ENCODE assay signal across 9 cellular contexts in genomic region chr12:123532808-123533649, GRCh38. TPM values are rescaled to one million over a fixed set of nuclear protein-coding genes. Genes with fewer than 3 reads are reported as not detected.
DNase-seq lines count a peak whose midpoint lies in the region; ATAC-seq, FAIRE-seq and TF ChIP-seq lines count a peak whose summit lies in the region.
"Had no signal": no experiment of that assay in that cellular context is flagged by ENCODE, and none has a peak within 500 bp of the region (broad histone marks: within the 10 kb centered on the region; RNA-seq: fewer than 3 reads in every experiment).

No MANE protein-coding gene starts in this region.

- intact Hi-C loops in right cardiac atrium (cut with DNase I) = no loop called here

- H3K9me3 Mint-ChIP-seq in astrocyte (ENCODE audit: unreplicated experiment) (no peaks in the 10 kb centered on the region), progenitor cell of endocrine pancreas (ENCODE audit: low read depth) (no peaks in the 10 kb centered on the region)

- TF ChIP-seq CTCF in astrocyte (IDR thresholded peaks at IDR 0.05; ENCODE audit: insufficient read depth, low read depth, low read length) (no peak), progenitor cell of endocrine pancreas (IDR thresholded peaks at IDR 0.05; ENCODE audit: unreplicated experiment) (no peak)

- peak overlapping the region; percentile 80 for H3K4me3 ChIP-seq in astrocyte (ENCODE audit: insufficient read depth, low read depth, low read length)
- peak overlapping the region; percentile 83 for H3K4me3 ChIP-seq in right cardiac atrium (ENCODE audit: low read length)

- no peaks in the 10 kb centered on the region for H3K27me3 ChIP-seq in astrocyte (ENCODE audit: insufficient read depth, low read length)
- H3K27me3 ChIP-seq in right cardiac atrium (ENCODE audit: control insufficient read depth, insufficient read depth) = no peaks in the 10 kb centered on the region

- ATAC-seq in right cardiac atrium (peak; percentile 37 to 38), GM19395 (IDR thresholded peaks at IDR 0.05; ENCODE audit: unreplicated experiment) (no peak), HG02870 (IDR thresholded peaks at IDR 0.05; ENCODE audit: unreplicated experiment) (no peak)

- H3K4me3 Mint-ChIP-seq in astrocyte (ENCODE audit: unreplicated experiment) (peak overlapping the region; percentile 92), progenitor cell of endocrine pancreas (ENCODE audit: low read depth) (peak overlapping the region; percentile 86)

- H3K4me1 Mint-ChIP-seq in astrocyte (ENCODE audit: low read depth, unreplicated experiment) (peaks cover 11% of the 10 kb centered on the region), progenitor cell of endocrine pancreas (ENCODE audit: low read depth) (peaks cover 8% of the 10 kb centered on the region)

- peak overlapping the region; percentile 36 for H3K27ac ChIP-seq in astrocyte (ENCODE audit: low read depth, low read length)
- peak overlapping the region; percentile 59 for H3K27ac ChIP-seq in right cardiac atrium (ENCODE audit: low read length)

- DNase-seq in DMS 273 (lab: John Stamatoyannopoulos, UW; ENCODE audit: unreplicated experiment) = peak; percentile 65
- DNase-seq in DMS 273 treated with DMSO at 0.1 percent for 48 hours (lab: John Stamatoyannopoulos, UW) = no peak
- DNase-seq in NCI-H1048 (lab: John Stamatoyannopoulos, UW) = peak; percentile 18
- DNase-seq in astrocyte (ENCODE audit: low read depth) = peak; percentile 36
- DNase-seq in right cardiac atrium = peak; percentile 59 to 84 (median 82)
- DNase-seq in progenitor cell of endocrine pancreas (ENCODE audit: low spot score, unreplicated experiment) = peak; percentile 34

- WGBS in right cardiac atrium = 1% methylated on average over 79 of the region's 79 CpGs

- H4K20me1 ChIP-seq in astrocyte (ENCODE audit: insufficient read depth, low read length) = peaks cover 34% of the 10 kb centered on the region

- H3K27me3 Mint-ChIP-seq in astrocyte (ENCODE audit: low read depth, unreplicated experiment) = no peaks in the 10 kb centered on the region
- no peaks in the 10 kb centered on the region for H3K27me3 Mint-ChIP-seq in progenitor cell of endocrine pancreas

- H3K9ac ChIP-seq in astrocyte (ENCODE audit: low read length) = peak overlapping the region; percentile 81

- H3K36me3 Mint-ChIP-seq in astrocyte (ENCODE audit: low read depth, unreplicated experiment) (peaks cover 6% of the 10 kb centered on the region), progenitor cell of endocrine pancreas (ENCODE audit: insufficient read depth) (peaks cover 10% of the 10 kb centered on the region)

- peaks cover 41% of the 10 kb centered on the region for H3K79me2 ChIP-seq in astrocyte (ENCODE audit: insufficient read depth, low read length)

- H3K9me3 ChIP-seq in astrocyte (ENCODE audit: insufficient read depth, low read depth, low read length) (no peaks in the 10 kb centered on the region), right cardiac atrium (ENCODE audit: control insufficient read depth, low read length) (no peaks in the 10 kb centered on the region)

- H3K36me3 ChIP-seq in astrocyte (ENCODE audit: insufficient read depth, low read length) = no peaks in the 10 kb centered on the region

- H3K4me2 ChIP-seq in astrocyte (ENCODE audit: low read length) = peak overlapping the region; percentile 95

- peak overlapping the region; percentile 87 for H3K27ac Mint-ChIP-seq in astrocyte (ENCODE audit: unreplicated experiment)
- peak overlapping the region; percentile 92 for H3K27ac Mint-ChIP-seq in progenitor cell of endocrine pancreas

- peaks cover 19% of the 10 kb centered on the region for H3K4me1 ChIP-seq in astrocyte (ENCODE audit: insufficient read depth, low read length)
- peaks cover 6% of the 10 kb centered on the region for H3K4me1 ChIP-seq in right cardiac atrium (ENCODE audit: control insufficient read depth, insufficient read depth, low read length)

- H2AFZ ChIP-seq in astrocyte (ENCODE audit: low read depth, low read length) = peak overlapping the region; percentile 96

- no peak for FAIRE-seq in astrocyte (lab: Jason Lieb, UNC)
- FAIRE-seq: A204.1 had no signal

RNA-seq across cellular contexts. Expression of gene RILPL1, which starts 0.5 kb away (rescaled TPM):
- total RNA-seq in astrocyte (23.0 and 23.1 TPM in 2 replicates), right cardiac atrium (100 to 1,000 TPM; 118 to 146 (median 133) TPM), progenitor cell of endocrine pancreas (25.4 and 26.2 TPM in 2 replicates)
- 127 TPM for polyA plus RNA-seq in right cardiac atrium

RNA-seq across cellular contexts. Expression of gene TMED2, which starts 51.3 kb away (rescaled TPM):
- total RNA-seq in astrocyte (284 and 320 TPM in 2 replicates), right cardiac atrium (100 to 1,000 TPM; 161 to 253 (median 180) TPM), progenitor cell of endocrine pancreas (178 and 188 TPM in 2 replicates)
- polyA plus RNA-seq in right cardiac atrium = 90.9 TPM

Comparison
In these comparisons a context has a peak if more than half of its experiments do, and no peak if none do; other contexts are left out.
1. ATAC-seq: peak in right cardiac atrium (2 of 2); none in GM19395 (single experiment) and HG02870 (single experiment).